Comparison of ENCODE assay signal across 8 cellular contexts in genomic region chr13:23320926-23321533, GRCh38.
A peak's percentile ranks its signal among the peaks of the same experiment; 100 is the strongest.
DNase-seq lines count a peak whose midpoint lies in the region; ATAC-seq and TF ChIP-seq lines count a peak whose summit lies in the region.

No MANE protein-coding gene starts in this region.

- no peaks in the 10 kb centered on the region for H3K9me3 Mint-ChIP-seq in effector memory CD8-positive, alpha-beta T cell

- H3K36me3 ChIP-seq in heart left ventricle: peaks cover 0 to 10% (median 0%) of the 10 kb centered on the region in 9 donors
- H3K36me3 ChIP-seq in thoracic aorta: no peaks in the 10 kb centered on the region
- H3K36me3 ChIP-seq in HAP-1 (replicated peaks): no peaks in the 10 kb centered on the region

- H3K9me3 ChIP-seq in heart left ventricle (no peaks in the 10 kb centered on the region), thoracic aorta (no peaks in the 10 kb centered on the region), HAP-1 (no peaks in the 10 kb centered on the region)

- H3K4me3 Mint-ChIP-seq in effector memory CD8-positive, alpha-beta T cell: peak overlapping the region; percentile 93 to 95

- TF ChIP-seq CTCF in heart left ventricle (IDR thresholded peaks at IDR 0.05) (no peak), thoracic aorta (IDR thresholded peaks at IDR 0.05) (no peak)

- WGBS in heart left ventricle, 4 donors: 52 to 68% (median 62%) methylated on average over 4 of the region's 4 CpGs

- intact Hi-C loops in heart left ventricle (cut with DNase I): loop anchor here in 1 of 10 donors (10.0 kb wide), 1 partner anchor 516 kb away; no protein-coding TSS in a partner anchor
- intact Hi-C loops in cardiac septum (cut with DNase I): no loop called here

- ATAC-seq in heart left ventricle: peak in 1 of 4 donors; percentile 22
- ATAC-seq in HG03354 (IDR thresholded peaks at IDR 0.05; ENCODE audit: poor library complexity, severe bottlenecking, unreplicated experiment): peak; percentile 22
- peak; percentile 53 for ATAC-seq in effector memory CD8-positive, alpha-beta T cell (replicated peaks)
- no peak for ATAC-seq in thoracic aorta (ENCODE audit: insufficient number of reproducible peaks, low FRiP score, low read depth)
- no peak for ATAC-seq in HG03457 (IDR thresholded peaks at IDR 0.05; ENCODE audit: unreplicated experiment)

- peaks cover 0 to 32% (median 9%) of the 10 kb centered on the region in 12 donors for H3K4me1 ChIP-seq in heart left ventricle
- H3K4me1 ChIP-seq in thoracic aorta (ENCODE audit: control insufficient read depth in 1 of 2, low read depth in 2 of 2): peaks cover 15 to 34% of the 10 kb centered on the region in 2 donors
- peaks cover 6% of the 10 kb centered on the region; the same call in 1 of the 2 replicates for H3K4me1 ChIP-seq in HAP-1

- peak overlapping the region; percentile 97 to 98 for H3K27ac Mint-ChIP-seq in effector memory CD8-positive, alpha-beta T cell

- in situ Hi-C loops in HAP-1 (cut with MboI; ENCODE audit: low sequenced_read_pairs): no loop called here

- H3K27me3 Mint-ChIP-seq in effector memory CD8-positive, alpha-beta T cell: no peaks in the 10 kb centered on the region

- H3K27ac ChIP-seq in heart left ventricle (peak overlapping the region in 6 of 12 donors; percentile 2 to 63 (median 38)), thoracic aorta (peak overlapping the region; percentile 75 to 80)

- peaks cover 11 to 32% of the 10 kb centered on the region in 2 donors for H3K4me1 Mint-ChIP-seq in effector memory CD8-positive, alpha-beta T cell (ENCODE audit: low read depth in 2 of 2)

- TF ChIP-seq POLR2A in heart left ventricle (IDR thresholded peaks at IDR 0.05): no peak

- H3K4me3 ChIP-seq in heart left ventricle: peak overlapping the region in 7 of 12 donors; percentile 16 to 43 (median 24)
- peak overlapping the region; percentile 60 for H3K4me3 ChIP-seq in thoracic aorta
- H3K4me3 ChIP-seq in HAP-1: no peak overlapping the region

- DNase-seq in heart left ventricle (no peak), cardiac septum (ENCODE audit: low spot score) (no peak), thoracic aorta (ENCODE audit: low spot score) (no peak), HAP-1 (ENCODE audit: low spot score in 2 of 2) (no peak), NCI-H1694 (lab: John Stamatoyannopoulos, UW) (no peak)
- no peak for DNase-seq in effector memory CD8-positive, alpha-beta T cell

- H3K36me3 Mint-ChIP-seq in effector memory CD8-positive, alpha-beta T cell (ENCODE audit: insufficient read depth): peaks cover 3% of the 10 kb centered on the region

- no peaks in the 10 kb centered on the region for H3K27me3 ChIP-seq in heart left ventricle
- no peaks in the 10 kb centered on the region for H3K27me3 ChIP-seq in thoracic aorta (replicated peaks; ENCODE audit: insufficient read depth)
- H3K27me3 ChIP-seq in HAP-1 (ENCODE audit: low read depth): no peaks in the 10 kb centered on the region

Comparison
In these comparisons a context has a peak if more than half of its experiments do, and no peak if none do; other contexts are left out.
1. ATAC-seq: peak in HG03354 (single experiment) and effector memory CD8-positive, alpha-beta T cell (single experiment); none in thoracic aorta (single experiment) and HG03457 (single experiment).